In genomic region chr3:16871915-16872842, GRCh38 we compare ENCODE assay signal across 15 cellular contexts. TPM values are rescaled to one million over a fixed set of nuclear protein-coding genes. Genes with fewer than 3 reads are reported as not detected.
A peak's percentile ranks its signal among the peaks of the same experiment; 100 is the strongest.
DNase-seq lines count a peak whose midpoint lies in the region; ATAC-seq and TF ChIP-seq lines count a peak whose summit lies in the region.
"Had no signal": no experiment of that assay in that cellular context is flagged by ENCODE, and none has a peak within 500 bp of the region (broad histone marks: within the 10 kb centered on the region; RNA-seq: fewer than 3 reads in every experiment).

No MANE protein-coding gene starts in this region.

- TF ChIP-seq POLR2A in gastroesophageal sphincter (IDR thresholded peaks at IDR 0.05) = no peak

- H3K4me1 ChIP-seq in gastroesophageal sphincter = no peaks in the 10 kb centered on the region

- TF ChIP-seq EP300 in gastroesophageal sphincter (IDR thresholded peaks at IDR 0.05) = no peak

- no peak for ATAC-seq in gastroesophageal sphincter
- no peak for ATAC-seq in GM21717 (IDR thresholded peaks at IDR 0.05; ENCODE audit: unreplicated experiment)
- ATAC-seq: activated T-helper 17 cell treated with anti-CD3 and anti-CD28 coated beads, Interleukin-2, amount 50 U/mL, for 72 hours; left lobe of liver had no signal

- 82 to 92% methylated on average over 5 to 6 of the region's 6 CpGs for WGBS in gastroesophageal sphincter (ENCODE audit: low coverage in 1 of 2), 2 donors

- TF ChIP-seq CTCF in CD14-positive monocyte (IDR thresholded peaks at IDR 0.05) = peak; percentile 10
- TF ChIP-seq CTCF in HFFc6 (IDR thresholded peaks at IDR 0.05) = peak; percentile 18; the same call in 1 of the 2 replicates
- TF ChIP-seq CTCF in fibroblast of villous mesenchyme (IDR thresholded peaks at IDR 0.05; ENCODE audit: insufficient read depth, low read depth, low read length) = peak; percentile 6
- no peak for TF ChIP-seq CTCF in gastroesophageal sphincter (IDR thresholded peaks at IDR 0.05)

- no peaks in the 10 kb centered on the region for H3K36me3 ChIP-seq in gastroesophageal sphincter

- H3K4me3 ChIP-seq in fibroblast of villous mesenchyme (ENCODE audit: low read depth, low read length) (no peak overlapping the region), gastroesophageal sphincter (no peak overlapping the region)

- no peaks in the 10 kb centered on the region for H3K9me3 ChIP-seq in gastroesophageal sphincter

- H3K4me3 Mint-ChIP-seq in CD14-positive monocyte (peak overlapping the region in 1 of 2 donors; percentile 9), HFFc6 (no peak overlapping the region)
- H3K4me3 Mint-ChIP-seq: activated T-helper 17 cell treated with anti-CD3 and anti-CD28 coated beads, Interleukin-2, amount 50 U/mL, for 72 hours had no signal

- intact Hi-C loops in CD14-positive monocyte (cut with micrococcal nuclease) = no loop called here

- H3K27me3 ChIP-seq in gastroesophageal sphincter = no peaks in the 10 kb centered on the region

- H3K27ac Mint-ChIP-seq in CD14-positive monocyte (peak overlapping the region in 6 of 7 donors; percentile 15 to 83 (median 58)), HFFc6 (no peak overlapping the region)
- H3K27ac Mint-ChIP-seq: activated T-helper 17 cell treated with anti-CD3 and anti-CD28 coated beads, Interleukin-2, amount 50 U/mL, for 72 hours had no signal

- in situ Hi-C loops in SK-MEL-5 (cut with HindIII; ENCODE audit: low pct_unique_long_range_greater_than_20kb, low sequenced_read_pairs) = no loop called here

- H3K4me1 Mint-ChIP-seq in CD14-positive monocyte (peaks cover 56% of the 10 kb centered on the region), HFFc6 (ENCODE audit: low read depth) (peaks cover 28% of the 10 kb centered on the region)
- H3K4me1 Mint-ChIP-seq: activated T-helper 17 cell treated with anti-CD3 and anti-CD28 coated beads, Interleukin-2, amount 50 U/mL, for 72 hours had no signal

- H3K27me3 Mint-ChIP-seq in CD14-positive monocyte (ENCODE audit: low read depth in 3 of 3) (no peaks in the 10 kb centered on the region), HFFc6 (ENCODE audit: insufficient read depth) (peaks cover 2% of the 10 kb centered on the region; the same call in 1 of the 2 replicates)

- H3K9me3 Mint-ChIP-seq in CD14-positive monocyte (no peaks in the 10 kb centered on the region), HFFc6 (no peaks in the 10 kb centered on the region)
- H3K9me3 Mint-ChIP-seq: activated T-helper 17 cell treated with anti-CD3 and anti-CD28 coated beads, Interleukin-2, amount 50 U/mL, for 72 hours had no signal

- DNase-seq in CD14-positive monocyte (ENCODE audit: low spot score) (no peak), HFFc6 (no peak), SK-MEL-5 (ENCODE audit: low read depth, low spot score) (peak; percentile 71), fibroblast of villous mesenchyme (ENCODE audit: low read depth) (no peak), NCI-H1105 treated with DMSO at 0.1 percent for 48 hours (lab: John Stamatoyannopoulos, UW) (no peak)
- no peak for DNase-seq in stimulated activated CD4-positive, alpha-beta T cell treated with anti-CD3 and anti-CD28 coated beads, Interleukin-1b, Interleukin-23, amount 100 ng/mL, for 48 hours
- DNase-seq: amniotic stem cell; KBM-7; NCI-H1436 treated with DMSO at 0.1 percent for 48 hours; stimulated activated CD4-positive, alpha-beta T cell treated with anti-CD3 and anti-CD28 coated beads, Interleukin-12 subunit alpha, Interleukin-12 subunit beta, amount 100 ng/mL, for 4 hours; SW 1271 had no signal

- no peak overlapping the region for H3K27ac ChIP-seq in gastroesophageal sphincter

- H3K36me3 Mint-ChIP-seq in CD14-positive monocyte (no peaks in the 10 kb centered on the region), HFFc6 (ENCODE audit: low read depth) (no peaks in the 10 kb centered on the region)

RNA-seq across cellular contexts. Expression of gene PLCL2, which starts 12.6 kb away (rescaled TPM):
- 10 to 100 TPM; 26.8 to 32.5 TPM for polyA plus RNA-seq in CD14-positive monocyte
- 1 to 10 TPM; 3.9 to 6.4 (median 5.7) TPM for total RNA-seq in HFFc6 (2021; fragmentation: NEBNext Ultra II Directional; extraction: Animal tissue kit (Norgen Biotek cat#: 25700))
- total RNA-seq in SK-MEL-5 (2014; rRNA removed; shearing (Covaris generic)) = 3.5 and 4.4 TPM in 2 replicates
- 4.0 and 4.8 TPM in 2 replicates for polyA plus RNA-seq in SK-MEL-5 (2015; cell fraction: cytosol; rRNA removed)
- polyA plus RNA-seq in SK-MEL-5 (2015; cell fraction: nucleus; rRNA removed) = 3.2 and 3.9 TPM in 2 replicates
- total RNA-seq in fibroblast of villous mesenchyme = 3.9 and 5.6 TPM in 2 replicates
- total RNA-seq in gastroesophageal sphincter = 10 to 100 TPM in 1 of 4 donors, 1 to 10 TPM in 3; 5.1 to 12.3 (median 6.9) TPM

Comparison
In these comparisons a context has a peak if more than half of its experiments do, and no peak if none do; other contexts are left out.
1. CTCF ChIP-seq: peak in CD14-positive monocyte (single experiment), HFFc6 (single experiment) and fibroblast of villous mesenchyme (single experiment); none in gastroesophageal sphincter (0 of 4).